Comparison of ENCODE assay signal across 8 cellular contexts in the genomic region with DNA sequence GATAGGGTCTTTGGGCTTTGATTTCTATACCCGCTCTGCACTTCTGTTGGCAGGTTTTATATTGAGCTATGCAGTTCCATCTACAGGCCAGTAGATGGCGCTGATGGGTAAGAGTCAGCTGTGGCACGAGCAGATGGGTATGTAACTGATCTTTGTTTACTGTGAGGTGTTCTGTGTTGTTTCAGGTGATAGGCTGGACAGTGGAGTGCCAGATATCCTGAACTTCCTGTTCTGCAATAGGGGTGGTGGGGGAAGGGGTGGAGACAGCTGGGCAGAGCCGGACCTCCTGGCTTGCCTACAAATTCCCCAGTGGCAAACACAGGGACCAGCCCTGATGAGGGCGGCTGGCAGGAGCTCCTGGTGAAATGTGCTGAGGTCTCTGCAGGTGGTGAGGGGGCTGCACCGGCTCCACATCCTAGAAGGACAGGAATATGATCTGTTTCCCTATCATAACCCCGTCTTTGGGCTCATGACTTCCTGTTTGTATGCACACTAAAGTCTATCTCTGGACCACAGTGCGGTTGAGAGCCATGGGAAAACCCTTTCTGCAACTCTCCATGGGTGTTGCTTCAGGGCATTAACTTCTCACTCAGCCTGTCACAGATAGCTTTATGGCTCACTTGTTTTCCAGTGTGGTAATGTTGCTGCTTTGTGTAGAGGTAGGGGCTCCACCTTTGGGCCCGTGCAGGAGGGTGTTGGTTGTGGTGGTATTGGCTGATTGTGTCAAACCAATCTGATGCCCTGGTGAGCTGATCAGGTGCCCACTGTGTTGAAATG. TPM values are rescaled to one million over a fixed set of nuclear protein-coding genes. Genes with fewer than 3 reads are reported as not detected.
DNase-seq lines count a peak whose midpoint lies in the region; ATAC-seq and TF ChIP-seq lines count a peak whose summit lies in the region.

No MANE protein-coding gene starts in this region.

- H2BK12ac ChIP-seq in trophoblast cell (ENCODE audit: low read length), result peak overlapping the region; percentile 70

- peak overlapping the region; percentile 71 for H3K14ac ChIP-seq in trophoblast cell (ENCODE audit: low read length)

- H3K36me3 Mint-ChIP-seq in activated T-helper 1 cell treated with anti-CD3 and anti-CD28 coated beads, Interleukin-12 subunit alpha, Interleukin-12 subunit beta, Interleukin-2, Interleukin-4 antibody, amounts not matched to agents 30 ng/mL and 10 ng/mL and 1 ng/mL, durations not matched to agents 14 hours and 24 hours and 36 hours (ENCODE audit: low read depth), result no peaks in the 10 kb centered on the region

- no peak overlapping the region for H3K27ac ChIP-seq in PC-9
- H3K27ac ChIP-seq in trophoblast cell (ENCODE audit: low read depth, low read length), result peak overlapping the region; percentile 51

- peak overlapping the region; percentile 56 for H3K27ac Mint-ChIP-seq in activated T-helper 1 cell treated with anti-CD3 and anti-CD28 coated beads, Interleukin-12 subunit alpha, Interleukin-12 subunit beta, Interleukin-2, Interleukin-4 antibody, amounts not matched to agents 30 ng/mL and 10 ng/mL and 1 ng/mL, durations not matched to agents 14 hours and 24 hours and 36 hours

- H3K4me2 ChIP-seq in PC-9, result peak overlapping the region; percentile 72
- peak overlapping the region; percentile 59 for H3K4me2 ChIP-seq in trophoblast cell (ENCODE audit: low read length)

- peaks cover 7% of the 10 kb centered on the region; the same call in 1 of the 2 replicates for H3K4me1 ChIP-seq in PC-9 (replicated peaks; ENCODE audit: insufficient read depth)
- H3K4me1 ChIP-seq in trophoblast cell (ENCODE audit: control insufficient read depth in 1 of 2, insufficient read depth in 2 of 2, low read length in 2 of 2), result peaks cover 12 to 20% of the 10 kb centered on the region in 2 experiments

- ATAC-seq in GM21529 (IDR thresholded peaks at IDR 0.05; ENCODE audit: unreplicated experiment), result peak; percentile 80

- H3K79me2 ChIP-seq in PC-9 (ENCODE audit: low read depth), result no peaks in the 10 kb centered on the region
- H3K79me2 ChIP-seq in trophoblast cell (ENCODE audit: control insufficient read depth, insufficient read depth, low read length, poor library complexity), result no peaks in the 10 kb centered on the region

- peak overlapping the region; percentile 85 for H2BK120ac ChIP-seq in trophoblast cell (ENCODE audit: insufficient read depth, low read length, poor library complexity)

- H3K4me3 ChIP-seq in PC-9 (peak overlapping the region; percentile 35; the same call in 1 of the 2 replicates), trophoblast cell (ENCODE audit: low read depth, low read length) (no peak overlapping the region)

- peak overlapping the region; percentile 50 for H2BK5ac ChIP-seq in trophoblast cell (ENCODE audit: low read depth, low read length, poor library complexity)

- CTCF ChIA-PET in PC-9 (lab: Charles Lee), result interaction anchor here (0.5 to 2.4 kb wide), 14 partner anchors 11 to 1389 kb away, joined by 3 to 21 read pairs (median 4); a partner anchor contains a TSS

- H3K9me2 ChIP-seq in PC-9 (ENCODE audit: insufficient read depth), result no peaks in the 10 kb centered on the region

- no peak overlapping the region for H3K4ac ChIP-seq in trophoblast cell (ENCODE audit: low read depth, low read length)

- H4K91ac ChIP-seq in trophoblast cell (ENCODE audit: low read depth, low read length), result peak overlapping the region; percentile 87

- H3K36me3 ChIP-seq in PC-9 (ENCODE audit: low read depth), result no peaks in the 10 kb centered on the region
- no peaks in the 10 kb centered on the region for H3K36me3 ChIP-seq in trophoblast cell (ENCODE audit: control insufficient read depth in 1 of 2, insufficient read depth in 2 of 2, low read length in 2 of 2)

- H3K9me3 Mint-ChIP-seq in activated T-helper 1 cell treated with anti-CD3 and anti-CD28 coated beads, Interleukin-12 subunit alpha, Interleukin-12 subunit beta, Interleukin-2, Interleukin-4 antibody, amounts not matched to agents 30 ng/mL and 10 ng/mL and 1 ng/mL, durations not matched to agents 14 hours and 24 hours and 36 hours, result no peaks in the 10 kb centered on the region

- H3K9me3 ChIP-seq in PC-9 (ENCODE audit: insufficient read depth, low read depth) (no peaks in the 10 kb centered on the region), trophoblast cell (ENCODE audit: insufficient read depth, low read depth, low read length) (no peaks in the 10 kb centered on the region)

- H3K18ac ChIP-seq in trophoblast cell (ENCODE audit: low read length), result peak overlapping the region; percentile 63

- peak; percentile 91 for TF ChIP-seq CTCF in PC-9 (conservative IDR thresholded peaks at IDR 0.05)

- H3K27me3 Mint-ChIP-seq in activated T-helper 1 cell treated with anti-CD3 and anti-CD28 coated beads, Interleukin-12 subunit alpha, Interleukin-12 subunit beta, Interleukin-2, Interleukin-4 antibody, amounts not matched to agents 30 ng/mL and 10 ng/mL and 1 ng/mL, durations not matched to agents 14 hours and 24 hours and 36 hours (ENCODE audit: insufficient read depth), result peaks cover 50% of the 10 kb centered on the region

- H3K4me1 Mint-ChIP-seq in activated T-helper 1 cell treated with anti-CD3 and anti-CD28 coated beads, Interleukin-12 subunit alpha, Interleukin-12 subunit beta, Interleukin-2, Interleukin-4 antibody, amounts not matched to agents 30 ng/mL and 10 ng/mL and 1 ng/mL, durations not matched to agents 14 hours and 24 hours and 36 hours (ENCODE audit: low read depth), result peaks cover 18% of the 10 kb centered on the region

- H4K12ac ChIP-seq in trophoblast cell (ENCODE audit: low read depth, low read length), result peak overlapping the region; percentile 6

- DNase-seq in DMS79 treated with DMSO at 0.1 percent for 48 hours (lab: John Stamatoyannopoulos, UW) (peak; percentile 36), KBM-7 (peak; percentile 71), PC-9 (peak; percentile 61 to 66), glomerular endothelial cell (ENCODE audit: extremely low read depth, low read depth, low spot score) (peak; percentile 25), trophoblast cell (peak; percentile 89 to 92)
- DNase-seq in activated T-helper 1 cell treated with anti-CD3 and anti-CD28 coated beads, Interleukin-12 subunit alpha, Interleukin-12 subunit beta, Interleukin-2, Interleukin-4 antibody, amounts not matched to agents 30 ng/mL and 10 ng/mL and 1 ng/mL, durations not matched to agents 14 hours and 24 hours and 36 hours (ENCODE audit: low spot score), result peak; percentile 38
- no peak for DNase-seq in NK-92 treated with Interleukin-12 subunit alpha and Interleukin-12 subunit beta, amount 100 ng/mL, for 24 hours (lab: John Stamatoyannopoulos, UW)

- H2AK5ac ChIP-seq in trophoblast cell (ENCODE audit: low read length), result peak overlapping the region; percentile 62

- no CpG with 5 or more reads among the region's 9 CpGs for WGBS in trophoblast cell (ENCODE audit: extremely low coverage, insufficient coverage, insufficient read length)

- in situ Hi-C loops in KBM-7 (cut with MboI; ENCODE audit: low pct_unique_long_range_greater_than_20kb, low sequenced_read_pairs), result no loop called here

- peaks cover 9% of the 10 kb centered on the region for H3K79me1 ChIP-seq in trophoblast cell (ENCODE audit: low read length)

- no peak overlapping the region for H3K23ac ChIP-seq in trophoblast cell (ENCODE audit: low read length)

- intact Hi-C loops in PC-9 (cut with micrococcal nuclease; ENCODE audit: unreplicated experiment), result loop anchor here (2.0 kb wide), 2 partner anchors 242 to 250 kb away; no protein-coding TSS in a partner anchor
- intact Hi-C loops in activated T-helper 1 cell treated with anti-CD3 and anti-CD28 coated beads, Interleukin-12 subunit alpha, Interleukin-12 subunit beta, Interleukin-2, Interleukin-4 antibody, amounts not matched to agents 30 ng/mL and 10 ng/mL and 1 ng/mL, durations not matched to agents 14 hours and 24 hours and 36 hours (cut with micrococcal nuclease), result loop anchor here (1.0 to 5.0 kb wide), 8 partner anchors 14 to 1140 kb away; a partner anchor contains a TSS

- H4K8ac ChIP-seq in trophoblast cell (ENCODE audit: low read depth, low read length), result peak overlapping the region; percentile 63

- POLR2A ChIA-PET in PC-9 (lab: Charles Lee; ENCODE audit: unreplicated experiment), result interaction anchor here (0.5 to 1.2 kb wide), 5 partner anchors 14 to 1295 kb away, joined by 3 to 10 read pairs (median 3); a partner anchor contains a TSS

- no peaks in the 10 kb centered on the region for H4K20me1 ChIP-seq in PC-9 (ENCODE audit: insufficient read depth)

- no TSS peak for BruUV-seq in PC-9 (replicated peaks; lab: Mats Ljungman, UMichigan)

- no peak overlapping the region for H3K4me3 Mint-ChIP-seq in activated T-helper 1 cell treated with anti-CD3 and anti-CD28 coated beads, Interleukin-12 subunit alpha, Interleukin-12 subunit beta, Interleukin-2, Interleukin-4 antibody, amounts not matched to agents 30 ng/mL and 10 ng/mL and 1 ng/mL, durations not matched to agents 14 hours and 24 hours and 36 hours

- H3K27me3 ChIP-seq in PC-9 (ENCODE audit: insufficient read depth, low read depth), result no peaks in the 10 kb centered on the region
- H3K27me3 ChIP-seq in trophoblast cell (ENCODE audit: insufficient read depth, low read length), result no peaks in the 10 kb centered on the region

- H2AFZ ChIP-seq in PC-9 (peak overlapping the region; percentile 69), trophoblast cell (ENCODE audit: insufficient read depth, low read length, poor library complexity) (peak overlapping the region; percentile 11)

- no peak overlapping the region for H3K9ac ChIP-seq in trophoblast cell (ENCODE audit: low read length)

- no peaks in the 10 kb centered on the region for H3F3A ChIP-seq in PC-9 (ENCODE audit: insufficient read depth, low read depth)

RNA-seq across cellular contexts. Expression of a gene that starts 13.4 kb away (rescaled TPM):
- total RNA-seq in PC-9 (2021), result 14.6 and 34.7 TPM in 2 replicates
- 64.4 and 66.9 TPM in 2 replicates for total RNA-seq in activated T-helper 1 cell treated with anti-CD3 and anti-CD28 coated beads, Interleukin-12 subunit alpha, Interleukin-12 subunit beta, Interleukin-2, Interleukin-4 antibody, amounts not matched to agents 30 ng/mL and 10 ng/mL and 1 ng/mL, durations not matched to agents 14 hours and 24 hours and 36 hours
- 8.2 and 9.0 TPM in 2 replicates for total RNA-seq in glomerular endothelial cell
- 31.9 and 33.2 TPM in 2 replicates for polyA plus RNA-seq in trophoblast cell (2013)
